ENCODE assay signal across 11 cellular contexts in the genomic region with DNA sequence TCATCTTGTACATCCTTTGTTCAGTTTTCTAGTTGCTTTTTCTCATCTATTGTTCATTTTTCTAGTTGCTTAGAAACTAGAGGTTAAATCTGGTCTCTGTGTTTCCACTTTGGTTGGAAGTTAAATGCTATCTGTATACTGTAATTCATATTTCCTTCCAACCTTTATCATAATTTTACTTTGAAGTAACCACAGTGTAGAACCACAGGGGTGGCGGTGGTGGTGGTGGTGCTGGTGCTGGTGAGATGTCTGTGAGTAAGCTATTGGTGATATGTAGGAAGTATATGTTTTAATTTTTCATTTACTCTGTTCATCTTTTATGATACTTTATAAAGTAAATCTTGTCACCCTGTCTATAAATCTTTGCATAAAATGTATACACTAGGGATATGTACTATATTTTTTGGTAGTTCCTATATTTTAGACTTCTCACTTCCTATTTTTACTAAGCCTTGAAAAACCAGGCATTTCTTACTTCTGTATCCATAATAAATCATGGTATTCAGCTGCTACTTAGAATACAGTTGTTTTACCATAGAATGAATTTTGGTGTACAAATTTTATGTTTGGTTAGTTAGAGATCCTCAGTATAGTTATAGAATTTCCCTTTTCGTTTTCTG. TPM values are rescaled to one million over a fixed set of nuclear protein-coding genes. Genes with fewer than 3 reads are reported as not detected.
DNase-seq lines count a peak whose midpoint lies in the region; ATAC-seq and TF ChIP-seq lines count a peak whose summit lies in the region.
"Had no signal": no experiment of that assay in that cellular context is flagged by ENCODE, and none has a peak within 500 bp of the region (broad histone marks: within the 10 kb centered on the region; RNA-seq: fewer than 3 reads in every experiment).

No MANE protein-coding gene starts in this region.

- 96% methylated on average over 2 of the region's 2 CpGs for WGBS in esophagus muscularis mucosa

- H3K27ac Mint-ChIP-seq in activated CD8-positive, alpha-beta memory T cell treated with anti-CD3 and anti-CD28 coated beads, Interleukin-2, amount 10 ng/mL, durations not matched to agents 7 days and 5 days = peak overlapping the region; percentile 75

- H3K27me3 ChIP-seq in OCI-LY3 (ENCODE audit: low read depth, low read length) (no peaks in the 10 kb centered on the region), WERI-Rb-1 (ENCODE audit: insufficient read depth, low read depth, severe bottlenecking) (no peaks in the 10 kb centered on the region), esophagus muscularis mucosa (no peaks in the 10 kb centered on the region), breast epithelium (no peaks in the 10 kb centered on the region)

- H3K4me2 ChIP-seq in OCI-LY3 (ENCODE audit: low read length) = peak overlapping the region; percentile 15; the same call in 1 of the 2 replicates

- H3K9me3 Mint-ChIP-seq in activated CD8-positive, alpha-beta memory T cell treated with anti-CD3 and anti-CD28 coated beads, Interleukin-2, amount 10 ng/mL, durations not matched to agents 7 days and 5 days (ENCODE audit: low read depth) = peaks cover 12% of the 10 kb centered on the region

- peaks cover 33% of the 10 kb centered on the region for H3K4me1 ChIP-seq in OCI-LY3 (ENCODE audit: low read length)
- H3K4me1 ChIP-seq in esophagus muscularis mucosa = peaks cover 0 to 19% (median 7%) of the 10 kb centered on the region in 4 donors
- no peaks in the 10 kb centered on the region for H3K4me1 ChIP-seq in breast epithelium

- DNase-seq in activated CD8-positive, alpha-beta memory T cell treated with anti-CD3 and anti-CD28 coated beads, Interleukin-2, amount 10 ng/mL, durations not matched to agents 7 days and 5 days = peak; percentile 79
- peak; percentile 3 for DNase-seq in effector CD8-positive, alpha-beta T cell (lab: John Stamatoyannopoulos, UW)
- peak; percentile 52 to 66 for DNase-seq in stimulated activated CD8-positive, alpha-beta memory T cell treated with anti-CD3 and anti-CD28 coated beads, Interleukin-15, amount 100 ng/mL, for 48 hours (ENCODE audit: low read depth in 2 of 2)
- DNase-seq in WERI-Rb-1 (no peak), esophagus muscularis mucosa (ENCODE audit: extremely low spot score) (no peak), NCI-H187 treated with DMSO at 0.1 percent for 48 hours (lab: John Stamatoyannopoulos, UW) (no peak), breast epithelium (ENCODE audit: low spot score in 2 of 2) (no peak)
- DNase-seq: dermis blood vessel endothelial cell, MM.1S, SHP77 treated with DMSO at 0.1 percent for 48 hours had no signal

- intact Hi-C loops in esophagus muscularis mucosa (cut with DNase I) (no loop called here), breast epithelium (cut with DNase I; ENCODE audit: low total_unique reads) (no loop called here)

- H3K36me3 ChIP-seq in OCI-LY3 (replicated peaks; ENCODE audit: low read depth, low read length) = peaks cover 4% of the 10 kb centered on the region
- no peaks in the 10 kb centered on the region for H3K36me3 ChIP-seq in WERI-Rb-1
- H3K36me3 ChIP-seq in esophagus muscularis mucosa = no peaks in the 10 kb centered on the region
- no peaks in the 10 kb centered on the region for H3K36me3 ChIP-seq in breast epithelium

- no peaks in the 10 kb centered on the region for H4K20me1 ChIP-seq in OCI-LY3 (ENCODE audit: insufficient read depth, low read length)

- H3K9me3 ChIP-seq in OCI-LY3 (ENCODE audit: insufficient read depth, low read length) = peaks cover 3% of the 10 kb centered on the region; the same call in 1 of the 2 replicates
- no peaks in the 10 kb centered on the region for H3K9me3 ChIP-seq in WERI-Rb-1 (ENCODE audit: severe bottlenecking)
- peaks cover 0 to 6% (median 0%) of the 10 kb centered on the region in 4 donors for H3K9me3 ChIP-seq in esophagus muscularis mucosa
- H3K9me3 ChIP-seq in breast epithelium = peaks cover 0 to 8% of the 10 kb centered on the region in 2 donors

- H3K4me3 ChIP-seq in OCI-LY3 (ENCODE audit: low read length) (no peak overlapping the region), WERI-Rb-1 (ENCODE audit: low read depth, low read length) (no peak overlapping the region), esophagus muscularis mucosa (no peak overlapping the region), breast epithelium (no peak overlapping the region)

- peak overlapping the region; percentile 29 for H3K4me3 Mint-ChIP-seq in activated CD8-positive, alpha-beta memory T cell treated with anti-CD3 and anti-CD28 coated beads, Interleukin-2, amount 10 ng/mL, durations not matched to agents 7 days and 5 days

- CTCF ChIA-PET in activated CD8-positive, alpha-beta memory T cell treated with anti-CD3 and anti-CD28 coated beads, Interleukin-2, amount 10 ng/mL, durations not matched to agents 7 days and 5 days (lab: Charles Lee) = interaction anchor here (1.4 kb wide), 1 partner anchor 31 kb away, joined by 3 read pairs; a partner anchor contains a TSS

- TF ChIP-seq POLR2A in esophagus muscularis mucosa (IDR thresholded peaks at IDR 0.05; ENCODE audit: low read depth) = no peak
- TF ChIP-seq POLR2A in breast epithelium (IDR thresholded peaks at IDR 0.05) = no peak

- no peak for TF ChIP-seq EP300 in esophagus muscularis mucosa (IDR thresholded peaks at IDR 0.05)

- no peak for TF ChIP-seq CTCF in OCI-LY3 (IDR thresholded peaks at IDR 0.05; ENCODE audit: low read depth, low read length)
- TF ChIP-seq CTCF in WERI-Rb-1 (IDR thresholded peaks at IDR 0.05; ENCODE audit: low read depth, low read length) = no peak
- TF ChIP-seq CTCF in esophagus muscularis mucosa (IDR thresholded peaks at IDR 0.05) = no peak
- TF ChIP-seq CTCF in breast epithelium (IDR thresholded peaks at IDR 0.05) = no peak

- peaks cover 12% of the 10 kb centered on the region; the same call in 1 of the 2 replicates for H3K79me2 ChIP-seq in OCI-LY3 (ENCODE audit: low read length)

- H3K4me1 Mint-ChIP-seq in activated CD8-positive, alpha-beta memory T cell treated with anti-CD3 and anti-CD28 coated beads, Interleukin-2, amount 10 ng/mL, durations not matched to agents 7 days and 5 days = peaks cover 46% of the 10 kb centered on the region

- H3K36me3 Mint-ChIP-seq in activated CD8-positive, alpha-beta memory T cell treated with anti-CD3 and anti-CD28 coated beads, Interleukin-2, amount 10 ng/mL, durations not matched to agents 7 days and 5 days = peaks cover 30% of the 10 kb centered on the region

- ATAC-seq in activated CD8-positive, alpha-beta memory T cell treated with anti-CD3 and anti-CD28 coated beads, Interleukin-2, amount 10 ng/mL, durations not matched to agents 7 days and 5 days = peak; percentile 57

- H2AFZ ChIP-seq in OCI-LY3 (ENCODE audit: low read depth, low read length) = no peak overlapping the region

- H3K27ac ChIP-seq in OCI-LY3 (ENCODE audit: low read length) (no peak overlapping the region), WERI-Rb-1 (no peak overlapping the region), esophagus muscularis mucosa (replicated peaks in 1 of 4) (no peak overlapping the region), breast epithelium (no peak overlapping the region)

- no peak overlapping the region for H3K9ac ChIP-seq in OCI-LY3 (ENCODE audit: low read length)

- peaks cover 6% of the 10 kb centered on the region for H3K27me3 Mint-ChIP-seq in activated CD8-positive, alpha-beta memory T cell treated with anti-CD3 and anti-CD28 coated beads, Interleukin-2, amount 10 ng/mL, durations not matched to agents 7 days and 5 days

RNA-seq across cellular contexts. Expression of a gene that starts 31.9 kb away (rescaled TPM):
- 10 to 100 TPM; 18.3 to 22.9 TPM for total RNA-seq in activated CD8-positive, alpha-beta memory T cell treated with anti-CD3 and anti-CD28 coated beads, Interleukin-2, amount 10 ng/mL, durations not matched to agents 7 days and 5 days
- total RNA-seq in esophagus muscularis mucosa (10 to 100 TPM; 51.1 to 76.4 (median 59.0) TPM), breast epithelium (10 to 100 TPM; 45.9 to 68.9 (median 48.8) TPM)

Comparison
In these comparisons a context has a peak if more than half of its experiments do, and no peak if none do; other contexts are left out.
1. DNase-seq: peak in activated CD8-positive, alpha-beta memory T cell treated with anti-CD3 and anti-CD28 coated beads, Interleukin-2, amount 10 ng/mL, durations not matched to agents 7 days and 5 days (single experiment), effector CD8-positive, alpha-beta T cell (single experiment) and stimulated activated CD8-positive, alpha-beta memory T cell treated with anti-CD3 and anti-CD28 coated beads, Interleukin-15, amount 100 ng/mL, for 48 hours (2 of 2); none in WERI-Rb-1 (single experiment), esophagus muscularis mucosa (single experiment), NCI-H187 treated with DMSO at 0.1 percent for 48 hours (single experiment) and breast epithelium (0 of 2).